ENCODE assay signal across 13 cellular contexts in genomic region chr9:89969156-89969566, GRCh38.
DNase-seq lines count a peak whose midpoint lies in the region; ATAC-seq and TF ChIP-seq lines count a peak whose summit lies in the region.
"Had no signal": no experiment of that assay in that cellular context is flagged by ENCODE, and none has a peak within 500 bp of the region (broad histone marks: within the 10 kb centered on the region; RNA-seq: fewer than 3 reads in every experiment).

No MANE protein-coding gene starts in this region.

- H3K4me1 Mint-ChIP-seq in activated CD4-positive, alpha-beta T cell treated with anti-CD3 and anti-CD28 coated beads, Interleukin-2, amount 10 ng/mL, durations not matched to agents 24 days and 14 days: peaks cover 36% of the 10 kb centered on the region

- no peaks in the 10 kb centered on the region for H3K27me3 ChIP-seq in body of pancreas
- H3K27me3 ChIP-seq: right atrium auricular region had no signal

- H3K27ac Mint-ChIP-seq in activated CD4-positive, alpha-beta T cell treated with anti-CD3 and anti-CD28 coated beads, Interleukin-2, amount 10 ng/mL, durations not matched to agents 24 days and 14 days: peak overlapping the region; percentile 63
- H3K27ac Mint-ChIP-seq: memory B cell had no signal

- no peaks in the 10 kb centered on the region for H3K36me3 Mint-ChIP-seq in activated CD4-positive, alpha-beta T cell treated with anti-CD3 and anti-CD28 coated beads, Interleukin-2, amount 10 ng/mL, durations not matched to agents 24 days and 14 days (ENCODE audit: low read depth)
- H3K36me3 Mint-ChIP-seq: memory B cell had no signal

- peak overlapping the region; percentile 18 for H3K4me3 Mint-ChIP-seq in activated CD4-positive, alpha-beta T cell treated with anti-CD3 and anti-CD28 coated beads, Interleukin-2, amount 10 ng/mL, durations not matched to agents 24 days and 14 days
- H3K4me3 Mint-ChIP-seq: memory B cell had no signal

- H3K9me3 Mint-ChIP-seq in activated CD4-positive, alpha-beta T cell treated with anti-CD3 and anti-CD28 coated beads, Interleukin-2, amount 10 ng/mL, durations not matched to agents 24 days and 14 days: no peaks in the 10 kb centered on the region
- H3K9me3 Mint-ChIP-seq: memory B cell had no signal

- H3K9me3 ChIP-seq in body of pancreas: no peaks in the 10 kb centered on the region
- H3K9me3 ChIP-seq: right atrium auricular region had no signal

- ATAC-seq in body of pancreas (peak; percentile 65), HG03097 (IDR thresholded peaks at IDR 0.05; ENCODE audit: low FRiP score, unreplicated experiment) (no peak)

- no peak for TF ChIP-seq POLR2A in body of pancreas (IDR thresholded peaks at IDR 0.05)

- no peak for TF ChIP-seq CTCF in body of pancreas (IDR thresholded peaks at IDR 0.05)

- H3K36me3 ChIP-seq in body of pancreas (replicated peaks in 1 of 2; ENCODE audit: insufficient read depth in 1 of 2, low read depth in 2 of 2): no peaks in the 10 kb centered on the region
- H3K36me3 ChIP-seq: right atrium auricular region had no signal

- peaks cover 3% of the 10 kb centered on the region for H3K27me3 Mint-ChIP-seq in activated CD4-positive, alpha-beta T cell treated with anti-CD3 and anti-CD28 coated beads, Interleukin-2, amount 10 ng/mL, durations not matched to agents 24 days and 14 days

- 8 to 26% methylated on average over 3 of the region's 3 CpGs for WGBS in body of pancreas, 2 donors

- H3K4me3 ChIP-seq in body of pancreas: no peak overlapping the region
- H3K4me3 ChIP-seq: right atrium auricular region had no signal

- no peak overlapping the region for H3K27ac ChIP-seq in body of pancreas
- H3K27ac ChIP-seq: right atrium auricular region had no signal

- no peak for DNase-seq in activated CD4-positive, alpha-beta T cell treated with anti-CD3 and anti-CD28 coated beads, Interleukin-2, amount 10 ng/mL, durations not matched to agents 24 days and 14 days
- DNase-seq in activated CD4-positive, alpha-beta T cell treated with anti-CD3 and anti-CD28 coated beads, Interleukin-2, amount 50 U/mL, for 1 hour: no peak
- DNase-seq in NCI-H1417 treated with DMSO at 0.1 percent for 48 hours (lab: John Stamatoyannopoulos, UW) (peak; percentile 65), body of pancreas (peak in 1 of 4 donors; percentile 39), T1000 (lab: John Stamatoyannopoulos, UW) (no peak), NCI-H2227 (lab: John Stamatoyannopoulos, UW; ENCODE audit: unreplicated experiment) (no peak)
- peak; percentile 3 for DNase-seq in stimulated activated CD4-positive, alpha-beta T cell treated with anti-CD3 and anti-CD28 coated beads, Interleukin-2, amount 100 ng/mL, for 4 hours (ENCODE audit: low read depth)
- DNase-seq: activated effector memory CD4-positive, alpha-beta T cell treated with Interleukin-2 at 50 U/mL for 16 hours; glutamatergic neuron; NCI-H526 treated with DMSO at 0.1 percent for 48 hours had no signal

- peaks cover 6% of the 10 kb centered on the region for H3K4me1 ChIP-seq in body of pancreas

- intact Hi-C loops in activated CD4-positive, alpha-beta T cell treated with anti-CD3 and anti-CD28 coated beads, Interleukin-2, amount 10 ng/mL, durations not matched to agents 24 days and 14 days (cut with micrococcal nuclease): loop anchor here (1.0 to 5.0 kb wide), 2 partner anchors 14 to 42 kb away; no protein-coding TSS in a partner anchor
- intact Hi-C loops in body of pancreas (cut with DNase I): no loop called here

Comparison
In these comparisons a context has a peak if more than half of its experiments do, and no peak if none do; other contexts are left out.
1. DNase-seq: peak in NCI-H1417 treated with DMSO at 0.1 percent for 48 hours (single experiment) and stimulated activated CD4-positive, alpha-beta T cell treated with anti-CD3 and anti-CD28 coated beads, Interleukin-2, amount 100 ng/mL, for 4 hours (single experiment); none in activated CD4-positive, alpha-beta T cell treated with anti-CD3 and anti-CD28 coated beads, Interleukin-2, amount 10 ng/mL, durations not matched to agents 24 days and 14 days (single experiment), activated CD4-positive, alpha-beta T cell treated with anti-CD3 and anti-CD28 coated beads, Interleukin-2, amount 50 U/mL, for 1 hour (single experiment), T1000 (single experiment) and NCI-H2227 (single experiment).